1 cellular context compared by ENCODE assay signal in genomic region chr14:77133718-77134338, GRCh38.
TF ChIP-seq lines count a peak whose summit lies in the region.

No MANE protein-coding gene starts in this region.

TF ChIP-seq in WTC11, 78 proteins besides CTCF, POLR2A, EP300 and RAD21 (continued from another document and continues in another):
- TF ChIP-seq CREM (CRISPR knock-in tag; IDR thresholded peaks at IDR 0.05) (no peak), MAX (CRISPR knock-in tag; IDR thresholded peaks at IDR 0.05) (0 out of 2 replicates have a peak, but pooled peaks have one; percentile 24), TEAD4 (CRISPR knock-in tag; IDR thresholded peaks at IDR 0.05) (no peak), SP1 (CRISPR knock-in tag; conservative IDR thresholded peaks at IDR 0.05) (no peak), FOXK1 (CRISPR knock-in tag; IDR thresholded peaks at IDR 0.05) (peak; percentile 81), ETV6 (CRISPR knock-in tag; IDR thresholded peaks at IDR 0.05) (peak; percentile 47; the same call in 1 of the 2 replicates), CBFB (CRISPR knock-in tag; IDR thresholded peaks at IDR 0.05; ENCODE audit: low read depth) (0 out of 2 replicates have a peak, but pooled peaks have one; percentile 46), ATF3 (CRISPR knock-in tag; conservative IDR thresholded peaks at IDR 0.05) (no peak), NR1H2 (CRISPR knock-in tag; IDR thresholded peaks at IDR 0.05) (no peak), ZSCAN18 (CRISPR knock-in tag; IDR thresholded peaks at IDR 0.05) (no peak), ZNF281 (CRISPR knock-in tag; IDR thresholded peaks at IDR 0.05) (no peak), JUN (CRISPR knock-in tag; IDR thresholded peaks at IDR 0.05) (no peak), CREB1 (CRISPR knock-in tag; IDR thresholded peaks at IDR 0.05) (peak; percentile 67; the same call in 1 of the 2 replicates), ZNF263 (CRISPR knock-in tag; IDR thresholded peaks at IDR 0.05; ENCODE audit: low read depth) (no peak), ZNF512 (CRISPR knock-in tag; IDR thresholded peaks at IDR 0.05; ENCODE audit: borderline replicate concordance) (no peak), EMX1 (CRISPR knock-in tag; IDR thresholded peaks at IDR 0.05) (no peak), ZNF317 (CRISPR knock-in tag; IDR thresholded peaks at IDR 0.05; ENCODE audit: borderline replicate concordance, low read depth) (no peak), GTF2I (CRISPR knock-in tag; conservative IDR thresholded peaks at IDR 0.05) (no peak), KAT7 (CRISPR knock-in tag; IDR thresholded peaks at IDR 0.05; ENCODE audit: borderline replicate concordance) (no peak), E2F4 (CRISPR knock-in tag; IDR thresholded peaks at IDR 0.05; ENCODE audit: borderline replicate concordance, low read depth) (no peak), SOX15 (CRISPR knock-in tag; IDR thresholded peaks at IDR 0.05) (no peak), ATF1 (CRISPR knock-in tag; IDR thresholded peaks at IDR 0.05) (no peak), JAZF1 (CRISPR knock-in tag; IDR thresholded peaks at IDR 0.05) (no peak), ZNF121 (CRISPR knock-in tag; IDR thresholded peaks at IDR 0.05) (no peak), ERG (CRISPR knock-in tag; IDR thresholded peaks at IDR 0.05) (no peak), FOXJ3 (CRISPR knock-in tag; IDR thresholded peaks at IDR 0.05; ENCODE audit: borderline replicate concordance) (no peak), NFYB (CRISPR knock-in tag; conservative IDR thresholded peaks at IDR 0.05; ENCODE audit: low read depth) (no peak), ATF6 (CRISPR knock-in tag; IDR thresholded peaks at IDR 0.05) (no peak), HMGA2 (CRISPR knock-in tag; IDR thresholded peaks at IDR 0.05) (no peak), NR3C1 (CRISPR knock-in tag; conservative IDR thresholded peaks at IDR 0.05; ENCODE audit: low read depth) (no peak), ZNF219 (CRISPR knock-in tag; IDR thresholded peaks at IDR 0.05; ENCODE audit: borderline replicate concordance) (no peak), MLX (CRISPR knock-in tag; IDR thresholded peaks at IDR 0.05) (no peak), ELF4 (CRISPR knock-in tag; IDR thresholded peaks at IDR 0.05; ENCODE audit: low read depth) (no peak), ESRRA (CRISPR knock-in tag; IDR thresholded peaks at IDR 0.05; ENCODE audit: borderline replicate concordance) (no peak), USF1 (CRISPR knock-in tag; IDR thresholded peaks at IDR 0.05) (peak; percentile 42; the same call in 1 of the 2 replicates), ZNF416 (CRISPR knock-in tag; IDR thresholded peaks at IDR 0.05) (no peak), NFE2L1 (CRISPR knock-in tag; IDR thresholded peaks at IDR 0.05) (0 out of 2 replicates have a peak, but pooled peaks have one; percentile 26), E2F1 (CRISPR knock-in tag; IDR thresholded peaks at IDR 0.05) (no peak), ZBTB43 (CRISPR knock-in tag; IDR thresholded peaks at IDR 0.05) (0 out of 2 replicates have a peak, but pooled peaks have one; percentile 37), ZNF671 (CRISPR knock-in tag; IDR thresholded peaks at IDR 0.05) (no peak), TCF7 (CRISPR knock-in tag; IDR thresholded peaks at IDR 0.05; ENCODE audit: low read depth) (no peak), ZNF232 (CRISPR knock-in tag; IDR thresholded peaks at IDR 0.05) (peak; percentile 75; the same call in 1 of the 2 replicates), HMGXB4 (CRISPR knock-in tag; IDR thresholded peaks at IDR 0.05) (no peak), FOXP4 (CRISPR knock-in tag; IDR thresholded peaks at IDR 0.05) (peak; percentile 85), FOXP1 (CRISPR knock-in tag; IDR thresholded peaks at IDR 0.05; ENCODE audit: borderline replicate concordance) (peak; percentile 88)
